In the genomic region with DNA sequence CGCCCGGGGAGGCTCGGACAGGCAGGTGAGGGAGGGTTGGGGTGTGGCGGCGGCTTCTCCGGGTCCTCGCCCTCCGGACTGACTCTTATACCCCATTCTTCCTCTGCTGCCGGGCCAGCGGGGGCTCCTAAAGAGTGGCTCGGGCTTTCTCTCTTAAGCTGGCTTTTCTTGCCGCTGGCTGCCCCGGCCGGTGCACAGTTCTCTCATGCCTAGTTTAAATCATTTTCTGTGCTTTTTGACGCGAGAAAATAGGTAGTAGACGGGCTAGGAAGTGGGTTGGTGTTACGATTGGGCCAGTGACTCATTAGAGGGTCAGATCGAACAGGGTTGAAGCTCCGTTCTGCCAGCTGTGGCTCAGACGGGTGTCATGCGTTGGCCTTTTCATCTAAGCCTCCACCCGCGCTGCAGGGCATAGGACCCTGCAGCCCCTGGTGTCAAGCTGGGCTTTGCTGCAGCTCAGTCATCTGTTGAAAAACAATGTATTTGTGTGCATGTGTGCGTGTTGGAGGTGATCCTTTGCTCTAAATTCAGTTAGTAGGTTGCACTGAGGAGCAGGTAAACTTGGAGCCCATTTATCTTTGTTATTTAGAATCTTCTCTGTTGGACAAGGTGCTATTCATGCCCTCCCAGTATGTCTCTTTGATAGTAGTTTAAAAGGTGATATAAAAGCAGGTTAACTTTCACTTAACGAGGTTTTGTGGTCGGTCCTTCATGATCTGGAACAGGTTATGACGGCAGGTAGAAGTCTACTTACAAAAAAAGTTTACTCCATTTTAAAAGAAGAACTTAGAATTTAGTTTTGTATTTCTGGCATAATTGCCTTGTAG, we compare ENCODE assay signal across 2 cellular contexts.
TF ChIP-seq lines count a peak whose summit lies in the region.

No MANE protein-coding gene starts in this region.

TF ChIP-seq in HEK293, 187 proteins besides CTCF, POLR2A, EP300 and RAD21 (continued from another document and continues in another):
- TF ChIP-seq, protein P1, sequence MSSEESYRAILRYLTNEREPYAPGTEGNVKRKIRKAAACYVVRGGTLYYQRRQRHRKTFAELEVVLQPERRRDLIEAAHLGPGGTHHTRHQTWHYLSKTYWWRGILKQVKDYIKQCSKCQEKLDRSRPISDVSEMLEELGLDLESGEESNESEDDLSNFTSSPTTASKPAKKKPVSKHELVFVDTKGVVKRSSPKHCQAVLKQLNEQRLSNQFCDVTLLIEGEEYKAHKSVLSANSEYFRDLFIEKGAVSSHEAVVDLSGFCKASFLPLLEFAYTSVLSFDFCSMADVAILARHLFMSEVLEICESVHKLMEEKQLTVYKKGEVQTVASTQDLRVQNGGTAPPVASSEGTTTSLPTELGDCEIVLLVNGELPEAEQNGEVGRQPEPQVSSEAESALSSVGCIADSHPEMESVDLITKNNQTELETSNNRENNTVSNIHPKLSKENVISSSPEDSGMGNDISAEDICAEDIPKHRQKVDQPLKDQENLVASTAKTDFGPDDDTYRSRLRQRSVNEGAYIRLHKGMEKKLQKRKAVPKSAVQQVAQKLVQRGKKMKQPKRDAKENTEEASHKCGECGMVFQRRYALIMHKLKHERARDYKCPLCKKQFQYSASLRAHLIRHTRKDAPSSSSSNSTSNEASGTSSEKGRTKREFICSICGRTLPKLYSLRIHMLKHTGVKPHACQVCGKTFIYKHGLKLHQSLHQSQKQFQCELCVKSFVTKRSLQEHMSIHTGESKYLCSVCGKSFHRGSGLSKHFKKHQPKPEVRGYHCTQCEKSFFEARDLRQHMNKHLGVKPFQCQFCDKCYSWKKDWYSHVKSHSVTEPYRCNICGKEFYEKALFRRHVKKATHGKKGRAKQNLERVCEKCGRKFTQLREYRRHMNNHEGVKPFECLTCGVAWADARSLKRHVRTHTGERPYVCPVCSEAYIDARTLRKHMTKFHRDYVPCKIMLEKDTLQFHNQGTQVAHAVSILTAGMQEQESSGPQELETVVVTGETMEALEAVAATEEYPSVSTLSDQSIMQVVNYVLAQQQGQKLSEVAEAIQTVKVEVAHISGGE (tag by site-specific recombination; conservative IDR thresholded peaks at IDR 0.05; ENCODE audit: low read depth) = no peak
- no peak for TF ChIP-seq SCRT1 (tag by site-specific recombination; IDR thresholded peaks at IDR 0.05; ENCODE audit: borderline replicate concordance)
- TF ChIP-seq ZNF701 (tag by site-specific recombination; IDR thresholded peaks at IDR 0.05) = no peak
- TF ChIP-seq, protein P2, sequence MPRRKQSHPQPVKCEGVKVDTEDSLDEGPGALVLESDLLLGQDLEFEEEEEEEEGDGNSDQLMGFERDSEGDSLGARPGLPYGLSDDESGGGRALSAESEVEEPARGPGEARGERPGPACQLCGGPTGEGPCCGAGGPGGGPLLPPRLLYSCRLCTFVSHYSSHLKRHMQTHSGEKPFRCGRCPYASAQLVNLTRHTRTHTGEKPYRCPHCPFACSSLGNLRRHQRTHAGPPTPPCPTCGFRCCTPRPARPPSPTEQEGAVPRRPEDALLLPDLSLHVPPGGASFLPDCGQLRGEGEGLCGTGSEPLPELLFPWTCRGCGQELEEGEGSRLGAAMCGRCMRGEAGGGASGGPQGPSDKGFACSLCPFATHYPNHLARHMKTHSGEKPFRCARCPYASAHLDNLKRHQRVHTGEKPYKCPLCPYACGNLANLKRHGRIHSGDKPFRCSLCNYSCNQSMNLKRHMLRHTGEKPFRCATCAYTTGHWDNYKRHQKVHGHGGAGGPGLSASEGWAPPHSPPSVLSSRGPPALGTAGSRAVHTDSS (tag by site-specific recombination; IDR thresholded peaks at IDR 0.05) = no peak
- no peak for TF ChIP-seq ZNF23 (tag by site-specific recombination; IDR thresholded peaks at IDR 0.05; ENCODE audit: borderline replicate concordance)
- TF ChIP-seq ZNF155 (tag by site-specific recombination; IDR thresholded peaks at IDR 0.05) = no peak
- TF ChIP-seq, protein P3, sequence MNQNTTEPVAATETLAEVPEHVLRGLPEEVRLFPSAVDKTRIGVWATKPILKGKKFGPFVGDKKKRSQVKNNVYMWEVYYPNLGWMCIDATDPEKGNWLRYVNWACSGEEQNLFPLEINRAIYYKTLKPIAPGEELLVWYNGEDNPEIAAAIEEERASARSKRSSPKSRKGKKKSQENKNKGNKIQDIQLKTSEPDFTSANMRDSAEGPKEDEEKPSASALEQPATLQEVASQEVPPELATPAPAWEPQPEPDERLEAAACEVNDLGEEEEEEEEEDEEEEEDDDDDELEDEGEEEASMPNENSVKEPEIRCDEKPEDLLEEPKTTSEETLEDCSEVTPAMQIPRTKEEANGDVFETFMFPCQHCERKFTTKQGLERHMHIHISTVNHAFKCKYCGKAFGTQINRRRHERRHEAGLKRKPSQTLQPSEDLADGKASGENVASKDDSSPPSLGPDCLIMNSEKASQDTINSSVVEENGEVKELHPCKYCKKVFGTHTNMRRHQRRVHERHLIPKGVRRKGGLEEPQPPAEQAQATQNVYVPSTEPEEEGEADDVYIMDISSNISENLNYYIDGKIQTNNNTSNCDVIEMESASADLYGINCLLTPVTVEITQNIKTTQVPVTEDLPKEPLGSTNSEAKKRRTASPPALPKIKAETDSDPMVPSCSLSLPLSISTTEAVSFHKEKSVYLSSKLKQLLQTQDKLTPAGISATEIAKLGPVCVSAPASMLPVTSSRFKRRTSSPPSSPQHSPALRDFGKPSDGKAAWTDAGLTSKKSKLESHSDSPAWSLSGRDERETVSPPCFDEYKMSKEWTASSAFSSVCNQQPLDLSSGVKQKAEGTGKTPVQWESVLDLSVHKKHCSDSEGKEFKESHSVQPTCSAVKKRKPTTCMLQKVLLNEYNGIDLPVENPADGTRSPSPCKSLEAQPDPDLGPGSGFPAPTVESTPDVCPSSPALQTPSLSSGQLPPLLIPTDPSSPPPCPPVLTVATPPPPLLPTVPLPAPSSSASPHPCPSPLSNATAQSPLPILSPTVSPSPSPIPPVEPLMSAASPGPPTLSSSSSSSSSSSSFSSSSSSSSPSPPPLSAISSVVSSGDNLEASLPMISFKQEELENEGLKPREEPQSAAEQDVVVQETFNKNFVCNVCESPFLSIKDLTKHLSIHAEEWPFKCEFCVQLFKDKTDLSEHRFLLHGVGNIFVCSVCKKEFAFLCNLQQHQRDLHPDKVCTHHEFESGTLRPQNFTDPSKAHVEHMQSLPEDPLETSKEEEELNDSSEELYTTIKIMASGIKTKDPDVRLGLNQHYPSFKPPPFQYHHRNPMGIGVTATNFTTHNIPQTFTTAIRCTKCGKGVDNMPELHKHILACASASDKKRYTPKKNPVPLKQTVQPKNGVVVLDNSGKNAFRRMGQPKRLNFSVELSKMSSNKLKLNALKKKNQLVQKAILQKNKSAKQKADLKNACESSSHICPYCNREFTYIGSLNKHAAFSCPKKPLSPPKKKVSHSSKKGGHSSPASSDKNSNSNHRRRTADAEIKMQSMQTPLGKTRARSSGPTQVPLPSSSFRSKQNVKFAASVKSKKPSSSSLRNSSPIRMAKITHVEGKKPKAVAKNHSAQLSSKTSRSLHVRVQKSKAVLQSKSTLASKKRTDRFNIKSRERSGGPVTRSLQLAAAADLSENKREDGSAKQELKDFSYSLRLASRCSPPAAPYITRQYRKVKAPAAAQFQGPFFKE (tag by site-specific recombination; IDR thresholded peaks at IDR 0.05; ENCODE audit: borderline replicate concordance) = no peak
- TF ChIP-seq ZNF324 (tag by site-specific recombination; IDR thresholded peaks at IDR 0.05) = no peak
- no peak for TF ChIP-seq ZEB2 (tag by site-specific recombination; IDR thresholded peaks at IDR 0.05)
- no peak for TF ChIP-seq ZSCAN30 (tag by site-specific recombination; IDR thresholded peaks at IDR 0.05)

TF ChIP-seq in HepG2, 621 proteins besides CTCF, POLR2A, EP300 and RAD21 (continued from another document and continues in another):
- TF ChIP-seq, protein P4, sequence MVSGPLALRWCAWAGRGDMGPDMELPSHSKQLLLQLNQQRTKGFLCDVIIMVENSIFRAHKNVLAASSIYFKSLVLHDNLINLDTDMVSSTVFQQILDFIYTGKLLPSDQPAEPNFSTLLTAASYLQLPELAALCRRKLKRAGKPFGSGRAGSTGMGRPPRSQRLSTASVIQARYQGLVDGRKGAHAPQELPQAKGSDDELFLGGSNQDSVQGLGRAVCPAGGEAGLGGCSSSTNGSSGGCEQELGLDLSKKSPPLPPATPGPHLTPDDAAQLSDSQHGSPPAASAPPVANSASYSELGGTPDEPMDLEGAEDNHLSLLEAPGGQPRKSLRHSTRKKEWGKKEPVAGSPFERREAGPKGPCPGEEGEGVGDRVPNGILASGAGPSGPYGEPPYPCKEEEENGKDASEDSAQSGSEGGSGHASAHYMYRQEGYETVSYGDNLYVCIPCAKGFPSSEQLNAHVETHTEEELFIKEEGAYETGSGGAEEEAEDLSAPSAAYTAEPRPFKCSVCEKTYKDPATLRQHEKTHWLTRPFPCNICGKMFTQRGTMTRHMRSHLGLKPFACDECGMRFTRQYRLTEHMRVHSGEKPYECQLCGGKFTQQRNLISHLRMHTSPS (CRISPR knock-in tag; IDR thresholded peaks at IDR 0.05; ENCODE audit: low read depth) = 0 out of 2 replicates have a peak, but pooled peaks have one; percentile 21
- TF ChIP-seq ZBTB1 (CRISPR knock-in tag; IDR thresholded peaks at IDR 0.05; ENCODE audit: borderline replicate concordance) = no peak
- 0 out of 2 replicates have a peak, but pooled peaks have one; percentile 18 for TF ChIP-seq TAF1 (CRISPR knock-in tag; IDR thresholded peaks at IDR 0.05)
- TF ChIP-seq FOSL1 (CRISPR knock-in tag; IDR thresholded peaks at IDR 0.05; ENCODE audit: borderline replicate concordance) = no peak
- TF ChIP-seq KDM1A (CRISPR knock-in tag; IDR thresholded peaks at IDR 0.05) = no peak
- no peak for TF ChIP-seq GABPA (IDR thresholded peaks at IDR 0.05; ENCODE audit: low read depth, low read length)
- no peak for TF ChIP-seq GABPA (CRISPR knock-in tag; IDR thresholded peaks at IDR 0.05; ENCODE audit: low read depth)
- no peak for TF ChIP-seq ATF7-NPFF (CRISPR knock-in tag; IDR thresholded peaks at IDR 0.05; ENCODE audit: low read depth)
- TF ChIP-seq ATF7 (IDR thresholded peaks at IDR 0.05) = no peak
- no peak for TF ChIP-seq ATF7 (CRISPR knock-in tag; IDR thresholded peaks at IDR 0.05)
- TF ChIP-seq HOXA9 (CRISPR knock-in tag; IDR thresholded peaks at IDR 0.05; ENCODE audit: borderline replicate concordance) = no peak
- TF ChIP-seq, protein P5, sequence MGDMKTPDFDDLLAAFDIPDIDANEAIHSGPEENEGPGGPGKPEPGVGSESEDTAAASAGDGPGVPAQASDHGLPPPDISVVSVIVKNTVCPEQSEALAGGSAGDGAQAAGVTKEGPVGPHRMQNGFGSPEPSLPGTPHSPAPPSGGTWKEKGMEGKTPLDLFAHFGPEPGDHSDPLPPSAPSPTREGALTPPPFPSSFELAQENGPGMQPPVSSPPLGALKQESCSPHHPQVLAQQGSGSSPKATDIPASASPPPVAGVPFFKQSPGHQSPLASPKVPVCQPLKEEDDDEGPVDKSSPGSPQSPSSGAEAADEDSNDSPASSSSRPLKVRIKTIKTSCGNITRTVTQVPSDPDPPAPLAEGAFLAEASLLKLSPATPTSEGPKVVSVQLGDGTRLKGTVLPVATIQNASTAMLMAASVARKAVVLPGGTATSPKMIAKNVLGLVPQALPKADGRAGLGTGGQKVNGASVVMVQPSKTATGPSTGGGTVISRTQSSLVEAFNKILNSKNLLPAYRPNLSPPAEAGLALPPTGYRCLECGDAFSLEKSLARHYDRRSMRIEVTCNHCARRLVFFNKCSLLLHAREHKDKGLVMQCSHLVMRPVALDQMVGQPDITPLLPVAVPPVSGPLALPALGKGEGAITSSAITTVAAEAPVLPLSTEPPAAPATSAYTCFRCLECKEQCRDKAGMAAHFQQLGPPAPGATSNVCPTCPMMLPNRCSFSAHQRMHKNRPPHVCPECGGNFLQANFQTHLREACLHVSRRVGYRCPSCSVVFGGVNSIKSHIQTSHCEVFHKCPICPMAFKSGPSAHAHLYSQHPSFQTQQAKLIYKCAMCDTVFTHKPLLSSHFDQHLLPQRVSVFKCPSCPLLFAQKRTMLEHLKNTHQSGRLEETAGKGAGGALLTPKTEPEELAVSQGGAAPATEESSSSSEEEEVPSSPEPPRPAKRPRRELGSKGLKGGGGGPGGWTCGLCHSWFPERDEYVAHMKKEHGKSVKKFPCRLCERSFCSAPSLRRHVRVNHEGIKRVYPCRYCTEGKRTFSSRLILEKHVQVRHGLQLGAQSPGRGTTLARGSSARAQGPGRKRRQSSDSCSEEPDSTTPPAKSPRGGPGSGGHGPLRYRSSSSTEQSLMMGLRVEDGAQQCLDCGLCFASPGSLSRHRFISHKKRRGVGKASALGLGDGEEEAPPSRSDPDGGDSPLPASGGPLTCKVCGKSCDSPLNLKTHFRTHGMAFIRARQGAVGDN (CRISPR knock-in tag; IDR thresholded peaks at IDR 0.05) = peak; percentile 28; the same call in 1 of the 2 replicates
- TF ChIP-seq ASH2L (IDR thresholded peaks at IDR 0.05; ENCODE audit: insufficient read length, low read depth, low read length) = peak; percentile 70
- TF ChIP-seq, protein P6, sequence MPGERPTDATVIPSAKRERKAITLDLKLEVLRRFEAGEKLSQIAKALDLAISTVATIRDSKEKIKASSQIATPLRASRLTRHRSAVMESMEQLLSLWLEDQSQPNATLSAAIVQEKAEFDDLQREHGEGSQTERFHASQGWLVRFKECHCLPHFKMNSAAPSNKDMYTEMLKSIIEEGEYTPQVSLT (CRISPR knock-in tag; IDR thresholded peaks at IDR 0.05; ENCODE audit: borderline replicate concordance, low read depth) = no peak
- no peak for TF ChIP-seq MTA3 (CRISPR knock-in tag; IDR thresholded peaks at IDR 0.05)
- 0 out of 2 replicates have a peak, but pooled peaks have one; percentile 31 for TF ChIP-seq PHF8 (CRISPR knock-in tag; IDR thresholded peaks at IDR 0.05)
- TF ChIP-seq, protein P7, sequence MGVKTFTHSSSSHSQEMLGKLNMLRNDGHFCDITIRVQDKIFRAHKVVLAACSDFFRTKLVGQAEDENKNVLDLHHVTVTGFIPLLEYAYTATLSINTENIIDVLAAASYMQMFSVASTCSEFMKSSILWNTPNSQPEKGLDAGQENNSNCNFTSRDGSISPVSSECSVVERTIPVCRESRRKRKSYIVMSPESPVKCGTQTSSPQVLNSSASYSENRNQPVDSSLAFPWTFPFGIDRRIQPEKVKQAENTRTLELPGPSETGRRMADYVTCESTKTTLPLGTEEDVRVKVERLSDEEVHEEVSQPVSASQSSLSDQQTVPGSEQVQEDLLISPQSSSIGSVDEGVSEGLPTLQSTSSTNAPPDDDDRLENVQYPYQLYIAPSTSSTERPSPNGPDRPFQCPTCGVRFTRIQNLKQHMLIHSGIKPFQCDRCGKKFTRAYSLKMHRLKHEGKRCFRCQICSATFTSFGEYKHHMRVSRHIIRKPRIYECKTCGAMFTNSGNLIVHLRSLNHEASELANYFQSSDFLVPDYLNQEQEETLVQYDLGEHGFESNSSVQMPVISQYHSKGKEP (CRISPR knock-in tag; IDR thresholded peaks at IDR 0.05) = no peak
- no peak for TF ChIP-seq PHF5A (CRISPR knock-in tag; IDR thresholded peaks at IDR 0.05; ENCODE audit: low read depth, unreplicated experiment)
- peak; percentile 36; the same call in 1 of the 2 replicates for TF ChIP-seq KMT2B (CRISPR knock-in tag; IDR thresholded peaks at IDR 0.05)
- no peak for TF ChIP-seq ZNF496 (CRISPR knock-in tag; IDR thresholded peaks at IDR 0.05; ENCODE audit: insufficient replicate concordance)
- TF ChIP-seq SIX4 (CRISPR knock-in tag; IDR thresholded peaks at IDR 0.05) = no peak
- no peak for TF ChIP-seq ZNF775 (CRISPR knock-in tag; IDR thresholded peaks at IDR 0.05; ENCODE audit: borderline replicate concordance)
- no peak for TF ChIP-seq PCBP1 (IDR thresholded peaks at IDR 0.05; ENCODE audit: borderline replicate concordance, low read depth, low read length)
- TF ChIP-seq DPF2 (CRISPR knock-in tag; IDR thresholded peaks at IDR 0.05; ENCODE audit: borderline replicate concordance, low read depth) = no peak
